Comparison of ENCODE assay signal across 1 cellular context in genomic region chr17:7443499-7444485, GRCh38.
TF ChIP-seq lines count a peak whose summit lies in the region.

No MANE protein-coding gene starts in this region.

TF ChIP-seq in IMR-90, 13 proteins besides CTCF, POLR2A, EP300 and RAD21:
- no peak for TF ChIP-seq CEBPB (IDR thresholded peaks at IDR 0.05; ENCODE audit: low read depth, low read length)
- no peak for TF ChIP-seq FOS (IDR thresholded peaks at IDR 0.05; ENCODE audit: low read depth, low read length)
- no peak for TF ChIP-seq MAFK (IDR thresholded peaks at IDR 0.05; ENCODE audit: low read depth, low read length)
- no peak for TF ChIP-seq SMC3 (IDR thresholded peaks at IDR 0.05; ENCODE audit: low read depth, low read length)
- TF ChIP-seq NFE2L2 (IDR thresholded peaks at IDR 0.05; ENCODE audit: low read depth, low read length): no peak
- no peak for TF ChIP-seq USF2 (IDR thresholded peaks at IDR 0.05; ENCODE audit: low read depth, low read length)
- TF ChIP-seq RFX5 (IDR thresholded peaks at IDR 0.05; ENCODE audit: low read depth, low read length): no peak
- no peak for TF ChIP-seq BHLHE40 (IDR thresholded peaks at IDR 0.05; ENCODE audit: low read depth, low read length)
- no peak for TF ChIP-seq MXI1 (IDR thresholded peaks at IDR 0.05; ENCODE audit: borderline replicate concordance, low read depth, low read length)
- no peak for TF ChIP-seq CHD1 (IDR thresholded peaks at IDR 0.05; ENCODE audit: low read depth, low read length)
- no peak for TF ChIP-seq MAZ (IDR thresholded peaks at IDR 0.05; ENCODE audit: borderline replicate concordance, low read depth, low read length)
- no peak for TF ChIP-seq RCOR1 (IDR thresholded peaks at IDR 0.05; ENCODE audit: insufficient replicate concordance, low read length)
